3 cellular contexts compared by ENCODE assay signal in genomic region chr2:61476929-61477589, GRCh38.
TF ChIP-seq lines count a peak whose summit lies in the region.

No MANE protein-coding gene starts in this region.

TF ChIP-seq in GM12891, 5 proteins besides CTCF, POLR2A, EP300 and RAD21:
- TF ChIP-seq POLR2AphosphoS5 (IDR thresholded peaks at IDR 0.05; ENCODE audit: low read depth, low read length): peak; percentile 62

TF ChIP-seq in PFSK-1, 5 proteins besides CTCF, POLR2A, EP300 and RAD21:
- TF ChIP-seq POLR2AphosphoS5 (IDR thresholded peaks at IDR 0.05; ENCODE audit: low read depth, low read length): peak; percentile 38; the same call in 1 of the 2 replicates

TF ChIP-seq in HepG2, 621 proteins besides CTCF, POLR2A, EP300 and RAD21:
- TF ChIP-seq ZNF841 (CRISPR knock-in tag; IDR thresholded peaks at IDR 0.05; ENCODE audit: borderline replicate concordance) (0 out of 2 replicates have a peak, but pooled peaks have one; percentile 20), POLR2AphosphoS2 (IDR thresholded peaks at IDR 0.05; ENCODE audit: low read depth, low read length) (peak; percentile 45; the same call in 1 of the 2 replicates), ZNF121 (CRISPR knock-in tag; IDR thresholded peaks at IDR 0.05) (peak; percentile 81), RBM22 (optimal IDR thresholded peaks at IDR 0.05; ENCODE audit: low read length) (peak; percentile 97), GMEB1 (CRISPR knock-in tag; IDR thresholded peaks at IDR 0.05; ENCODE audit: borderline replicate concordance) (peak; percentile 18; the same call in 1 of the 2 replicates), ZNF362 (CRISPR knock-in tag; IDR thresholded peaks at IDR 0.05; ENCODE audit: borderline replicate concordance) (peak; percentile 38; the same call in 1 of the 2 replicates), POLR2G (IDR thresholded peaks at IDR 0.05; ENCODE audit: low read depth, low read length) (peak; percentile 53)
